19 cellular contexts compared by ENCODE assay signal in genomic region chr6:42813074-42813645, GRCh38. TPM values are rescaled to one million over a fixed set of nuclear protein-coding genes. Genes with fewer than 3 reads are reported as not detected.
A peak's percentile ranks its signal among the peaks of the same experiment; 100 is the strongest.
DNase-seq lines count a peak whose midpoint lies in the region; ATAC-seq and TF ChIP-seq lines count a peak whose summit lies in the region.
"Had no signal": no experiment of that assay in that cellular context is flagged by ENCODE, and none has a peak within 500 bp of the region (broad histone marks: within the 10 kb centered on the region; RNA-seq: fewer than 3 reads in every experiment).

No MANE protein-coding gene starts in this region.

- H3K4me1 ChIP-seq in right cardiac atrium (ENCODE audit: control insufficient read depth, insufficient read depth, low read length) = peaks cover 2% of the 10 kb centered on the region
- H3K4me1 ChIP-seq: BE2C had no signal

- no peaks in the 10 kb centered on the region for H3K9me3 ChIP-seq in right cardiac atrium (ENCODE audit: control insufficient read depth, low read length)
- H3K9me3 ChIP-seq: BE2C had no signal

- peak overlapping the region; percentile 13 for H3K4me3 Mint-ChIP-seq in activated T-cell treated with anti-CD3 and anti-CD28 coated beads, Interleukin-2, amount 50 U/mL, for 24 hours
- H3K4me3 Mint-ChIP-seq in activated naive CD8-positive, alpha-beta T cell = peak overlapping the region; percentile 41
- H3K4me3 Mint-ChIP-seq in stimulated activated naive B cell treated with anti-CD40 and anti-IgM and Interleukin-4, amounts not matched to agents 10 μg/mL and 1 μg/mL and 100 μg/mL, for 72 hours = peak overlapping the region in 1 of 2 donors; percentile 28

- peak overlapping the region; percentile 82 for H3K27ac Mint-ChIP-seq in activated T-cell treated with anti-CD3 and anti-CD28 coated beads, Interleukin-2, amount 50 U/mL, for 24 hours
- peak overlapping the region; percentile 84 for H3K27ac Mint-ChIP-seq in activated naive CD8-positive, alpha-beta T cell
- H3K27ac Mint-ChIP-seq in stimulated activated naive B cell treated with anti-CD40 and anti-IgM and Interleukin-4, amounts not matched to agents 10 μg/mL and 1 μg/mL and 100 μg/mL, for 72 hours = peak overlapping the region; percentile 71

- H3K27me3 ChIP-seq in right cardiac atrium (ENCODE audit: control insufficient read depth, insufficient read depth) = no peaks in the 10 kb centered on the region
- H3K27me3 ChIP-seq: BE2C had no signal

- no peak for TF ChIP-seq CTCF in GM13976 (IDR thresholded peaks at IDR 0.05; ENCODE audit: borderline replicate concordance, control extremely low read depth, extremely low read depth, insufficient read depth, missing control alignments)
- no peak for TF ChIP-seq CTCF in foreskin fibroblast (IDR thresholded peaks at IDR 0.05; ENCODE audit: low read depth, low read length)

- peaks cover 31% of the 10 kb centered on the region for H3K4me1 Mint-ChIP-seq in activated T-cell treated with anti-CD3 and anti-CD28 coated beads, Interleukin-2, amount 50 U/mL, for 24 hours (ENCODE audit: low read depth)
- H3K4me1 Mint-ChIP-seq in activated naive CD8-positive, alpha-beta T cell (ENCODE audit: low read depth) = peaks cover 20% of the 10 kb centered on the region
- peaks cover 3 to 24% of the 10 kb centered on the region in 2 donors for H3K4me1 Mint-ChIP-seq in stimulated activated naive B cell treated with anti-CD40 and anti-IgM and Interleukin-4, amounts not matched to agents 10 μg/mL and 1 μg/mL and 100 μg/mL, for 72 hours

- DNase-seq in activated T-cell treated with anti-CD3 and anti-CD28 coated beads, Interleukin-2, amount 50 U/mL, for 24 hours = no peak
- DNase-seq in activated T-cell treated with anti-CD3 and anti-CD28 coated beads, Interleukin-2, amount 50 U/mL, for 1 hour = no peak
- DNase-seq in GM13976 (ENCODE audit: low spot score) (peak; percentile 12), foreskin fibroblast (no peak), right cardiac atrium (no peak)
- DNase-seq in stimulated activated naive B cell treated with anti-CD40 and anti-IgM and Interleukin-4, amounts not matched to agents 10 μg/mL and 1 μg/mL and 100 μg/mL, for 72 hours = no peak
- DNase-seq: BE2C, DMS79, IMR-90, NCI-H1092 treated with DMSO at 0.1 percent for 48 hours, NCI-H1436 treated with DMSO at 0.1 percent for 48 hours, NCI-H1930, NCI-H2227 treated with DMSO at 0.1 percent for 48 hours, NCI-H510A treated with DMSO at 0.1 percent for 48 hours, NCI-H748 treated with DMSO at 0.1 percent for 48 hours, PC-9, RPMI8226 had no signal

- no peaks in the 10 kb centered on the region for H3K9me3 Mint-ChIP-seq in activated T-cell treated with anti-CD3 and anti-CD28 coated beads, Interleukin-2, amount 50 U/mL, for 24 hours
- H3K9me3 Mint-ChIP-seq in activated naive CD8-positive, alpha-beta T cell (ENCODE audit: low read depth) = no peaks in the 10 kb centered on the region
- H3K9me3 Mint-ChIP-seq in stimulated activated naive B cell treated with anti-CD40 and anti-IgM and Interleukin-4, amounts not matched to agents 10 μg/mL and 1 μg/mL and 100 μg/mL, for 72 hours = no peaks in the 10 kb centered on the region

- in situ Hi-C loops in GM13976 (cut with MboI; ENCODE audit: low sequenced_read_pairs, unreplicated experiment) = no loop called here

- ATAC-seq in stimulated activated naive B cell treated with anti-CD40 and anti-IgM and Interleukin-4, amounts not matched to agents 10 μg/mL and 1 μg/mL and 100 μg/mL, for 72 hours (replicated peaks) = peak; percentile 58 to 64
- ATAC-seq in right cardiac atrium = no peak

- H3K4me3 ChIP-seq in foreskin fibroblast (ENCODE audit: low read depth in 1 of 2, low read length in 2 of 2) (no peak overlapping the region), right cardiac atrium (ENCODE audit: low read length) (no peak overlapping the region)
- H3K4me3 ChIP-seq: PC-9 had no signal

- H3K27me3 Mint-ChIP-seq in activated T-cell treated with anti-CD3 and anti-CD28 coated beads, Interleukin-2, amount 50 U/mL, for 24 hours = no peaks in the 10 kb centered on the region
- H3K27me3 Mint-ChIP-seq in activated naive CD8-positive, alpha-beta T cell = no peaks in the 10 kb centered on the region
- no peaks in the 10 kb centered on the region for H3K27me3 Mint-ChIP-seq in stimulated activated naive B cell treated with anti-CD40 and anti-IgM and Interleukin-4, amounts not matched to agents 10 μg/mL and 1 μg/mL and 100 μg/mL, for 72 hours

- 73% methylated on average over 2 of the region's 2 CpGs for WGBS in right cardiac atrium

- no peak overlapping the region for H3K27ac ChIP-seq in right cardiac atrium (ENCODE audit: low read length)
- H3K27ac ChIP-seq: KMS-11, PC-9 had no signal

- intact Hi-C loops in right cardiac atrium (cut with DNase I) = no loop called here

- peaks cover 23% of the 10 kb centered on the region for H3K36me3 Mint-ChIP-seq in activated T-cell treated with anti-CD3 and anti-CD28 coated beads, Interleukin-2, amount 50 U/mL, for 24 hours (ENCODE audit: low read depth)
- H3K36me3 Mint-ChIP-seq in activated naive CD8-positive, alpha-beta T cell = peaks cover 6% of the 10 kb centered on the region
- H3K36me3 Mint-ChIP-seq in stimulated activated naive B cell treated with anti-CD40 and anti-IgM and Interleukin-4, amounts not matched to agents 10 μg/mL and 1 μg/mL and 100 μg/mL, for 72 hours = peaks cover 2 to 3% of the 10 kb centered on the region in 2 donors

RNA-seq across cellular contexts. Expression of gene BICRAL, which starts 31.3 kb away (rescaled TPM):
- 10 to 100 TPM; 11.4 to 13.6 (median 13.1) TPM for total RNA-seq in right cardiac atrium
- 3.9 TPM for polyA plus RNA-seq in right cardiac atrium

Comparison
In these comparisons a context has a peak if more than half of its experiments do, and no peak if none do; other contexts are left out.
1. ATAC-seq: peak in stimulated activated naive B cell treated with anti-CD40 and anti-IgM and Interleukin-4, amounts not matched to agents 10 μg/mL and 1 μg/mL and 100 μg/mL, for 72 hours (2 of 2); none in right cardiac atrium (0 of 2).
2. Peak in every context shown above with its lines, with median percentiles within 50 percentile points of each other: H3K27ac Mint-ChIP-seq.